1 cellular context compared by ENCODE assay signal in genomic region chr5:14753292-14753691, GRCh38.
A peak's percentile ranks its signal among the peaks of the same experiment; 100 is the strongest.
TF ChIP-seq lines count a peak whose summit lies in the region.

No MANE protein-coding gene starts in this region.

TF ChIP-seq in HepG2, 621 proteins besides CTCF, POLR2A, EP300 and RAD21 (continued from another document and continues in another):
- peak; percentile 21; the same call in 1 of the 2 replicates for TF ChIP-seq ZNF281 (CRISPR knock-in tag; IDR thresholded peaks at IDR 0.05; ENCODE audit: borderline replicate concordance)
- no peak for TF ChIP-seq MLXIP (CRISPR knock-in tag; IDR thresholded peaks at IDR 0.05; ENCODE audit: borderline replicate concordance)
- no peak for TF ChIP-seq SIX1 (CRISPR knock-in tag; IDR thresholded peaks at IDR 0.05; ENCODE audit: borderline replicate concordance)
- no peak for TF ChIP-seq ZBTB43 (CRISPR knock-in tag; conservative IDR thresholded peaks at IDR 0.05)
- no peak for TF ChIP-seq ATAD3A (CRISPR knock-in tag; IDR thresholded peaks at IDR 0.05)
- no peak for TF ChIP-seq BATF2 (CRISPR knock-in tag; IDR thresholded peaks at IDR 0.05)
- TF ChIP-seq DMTF1 (CRISPR knock-in tag; IDR thresholded peaks at IDR 0.05), result no peak
- TF ChIP-seq MTA1 (CRISPR knock-in tag; IDR thresholded peaks at IDR 0.05; ENCODE audit: borderline replicate concordance), result no peak
- TF ChIP-seq FOXP1 (IDR thresholded peaks at IDR 0.05), result no peak
- TF ChIP-seq FOXP1 (CRISPR knock-in tag; IDR thresholded peaks at IDR 0.05), result peak; percentile 57; the same call in 1 of the 2 replicates
- TF ChIP-seq ETV5 (CRISPR knock-in tag; IDR thresholded peaks at IDR 0.05; ENCODE audit: borderline replicate concordance), result peak; percentile 39; the same call in 1 of the 2 replicates
- TF ChIP-seq ZNF879 (CRISPR knock-in tag; IDR thresholded peaks at IDR 0.05), result no peak
- TF ChIP-seq NAIF1 (CRISPR knock-in tag; IDR thresholded peaks at IDR 0.05; ENCODE audit: borderline replicate concordance), result no peak
- TF ChIP-seq THRA (CRISPR knock-in tag; IDR thresholded peaks at IDR 0.05; ENCODE audit: borderline replicate concordance), result peak; percentile 65; the same call in 1 of the 2 replicates
- no peak for TF ChIP-seq ZNF530 (CRISPR knock-in tag; IDR thresholded peaks at IDR 0.05; ENCODE audit: low read depth)
- peak; percentile 61; the same call in 1 of the 2 replicates for TF ChIP-seq ZNF564 (CRISPR knock-in tag; IDR thresholded peaks at IDR 0.05)
- TF ChIP-seq CEBPB (IDR thresholded peaks at IDR 0.05; ENCODE audit: borderline replicate concordance, low read depth, low read length), result peak; percentile 77; the same call in 1 of the 2 replicates
- TF ChIP-seq ZNF770 (CRISPR knock-in tag; IDR thresholded peaks at IDR 0.05), result no peak
- TF ChIP-seq NONO (IDR thresholded peaks at IDR 0.05), result no peak
- no peak for TF ChIP-seq NONO (CRISPR knock-in tag; conservative IDR thresholded peaks at IDR 0.05)
- TF ChIP-seq GTF2F1 (IDR thresholded peaks at IDR 0.05; ENCODE audit: low read length), result no peak
- TF ChIP-seq ZNF484 (CRISPR knock-in tag; IDR thresholded peaks at IDR 0.05; ENCODE audit: borderline replicate concordance, low read depth), result no peak
- peak; percentile 32; the same call in 1 of the 2 replicates for TF ChIP-seq NCOR1 (IDR thresholded peaks at IDR 0.05; ENCODE audit: borderline replicate concordance, low read length)
- TF ChIP-seq THYN1 (CRISPR knock-in tag; IDR thresholded peaks at IDR 0.05; ENCODE audit: borderline replicate concordance, low read depth), result no peak
- 0 out of 2 replicates have a peak, but pooled peaks have one; percentile 40 for TF ChIP-seq PBX2 (CRISPR knock-in tag; IDR thresholded peaks at IDR 0.05)
- TF ChIP-seq PCBP1 (IDR thresholded peaks at IDR 0.05; ENCODE audit: borderline replicate concordance, low read depth, low read length), result no peak
- peak; percentile 45; the same call in 1 of the 2 replicates for TF ChIP-seq RXRA (CRISPR knock-in tag; IDR thresholded peaks at IDR 0.05)
- peak; percentile 48; the same call in 1 of the 2 replicates for TF ChIP-seq RCOR2 (CRISPR knock-in tag; IDR thresholded peaks at IDR 0.05)
- no peak for TF ChIP-seq TSC22D2 (CRISPR knock-in tag; IDR thresholded peaks at IDR 0.05; ENCODE audit: borderline replicate concordance)
- TF ChIP-seq PPARG (CRISPR knock-in tag; conservative IDR thresholded peaks at IDR 0.05), result no peak
- peak; percentile 45; the same call in 1 of the 2 replicates for TF ChIP-seq TFAP4 (IDR thresholded peaks at IDR 0.05; ENCODE audit: borderline replicate concordance, low read depth)
- peak; percentile 68 for TF ChIP-seq BCL6 (CRISPR knock-in tag; IDR thresholded peaks at IDR 0.05)
- no peak for TF ChIP-seq SNAI1 (CRISPR knock-in tag; IDR thresholded peaks at IDR 0.05; ENCODE audit: borderline replicate concordance)
- TF ChIP-seq TCF7L2 (IDR thresholded peaks at IDR 0.05; ENCODE audit: low read depth, low read length), result peak; percentile 42; the same call in 1 of the 2 replicates
- 0 out of 2 replicates have a peak, but pooled peaks have one; percentile 34 for TF ChIP-seq PAXIP1 (CRISPR knock-in tag; conservative IDR thresholded peaks at IDR 0.05)
- no peak for TF ChIP-seq MBNL3 (CRISPR knock-in tag; conservative IDR thresholded peaks at IDR 0.05)
- no peak for TF ChIP-seq ATF5 (CRISPR knock-in tag; IDR thresholded peaks at IDR 0.05; ENCODE audit: low read depth)
